2 cellular contexts compared by ENCODE assay signal in the genomic region with DNA sequence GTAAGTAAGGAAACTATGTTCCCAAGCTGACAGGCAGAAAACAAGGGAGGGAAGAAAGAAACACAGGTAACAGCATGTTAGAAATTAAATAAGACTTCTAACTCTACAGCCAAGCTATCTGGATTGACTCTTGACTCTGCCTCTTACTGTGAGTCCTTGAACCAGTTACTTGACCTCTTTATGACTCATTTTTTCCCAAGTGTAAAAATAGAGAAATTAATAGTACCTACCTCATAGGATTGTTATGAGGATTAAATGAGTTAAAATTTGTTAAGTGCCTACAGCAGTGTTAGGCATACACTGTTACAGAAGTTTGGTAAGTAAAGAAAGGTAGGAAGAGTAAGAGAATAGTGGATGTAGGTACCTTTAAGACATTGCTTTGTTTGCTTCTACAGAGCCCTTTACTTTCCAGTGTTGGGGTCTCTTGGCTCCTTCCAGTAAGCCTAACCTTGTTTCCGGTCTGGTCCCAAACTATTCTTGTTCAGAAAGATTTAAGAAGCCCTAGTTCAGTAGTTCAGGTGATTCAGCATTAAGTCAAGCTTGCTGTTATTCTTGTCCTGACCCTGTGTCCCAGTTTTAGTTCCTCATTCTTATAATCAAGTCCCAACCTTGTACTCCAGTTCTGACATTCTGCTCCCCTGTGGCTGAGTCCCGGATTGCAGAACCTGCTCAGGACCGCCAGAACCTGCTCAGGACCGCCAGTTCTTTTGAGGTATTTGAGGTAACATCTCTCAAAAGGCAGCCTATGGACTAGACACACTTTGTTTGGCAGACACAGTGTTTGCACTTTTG.
TF ChIP-seq lines count a peak whose summit lies in the region.

No MANE protein-coding gene starts in this region.

TF ChIP-seq in liver, 16 proteins besides CTCF, POLR2A, EP300 and RAD21 (continued from another document):
- TF ChIP-seq, protein P1, sequence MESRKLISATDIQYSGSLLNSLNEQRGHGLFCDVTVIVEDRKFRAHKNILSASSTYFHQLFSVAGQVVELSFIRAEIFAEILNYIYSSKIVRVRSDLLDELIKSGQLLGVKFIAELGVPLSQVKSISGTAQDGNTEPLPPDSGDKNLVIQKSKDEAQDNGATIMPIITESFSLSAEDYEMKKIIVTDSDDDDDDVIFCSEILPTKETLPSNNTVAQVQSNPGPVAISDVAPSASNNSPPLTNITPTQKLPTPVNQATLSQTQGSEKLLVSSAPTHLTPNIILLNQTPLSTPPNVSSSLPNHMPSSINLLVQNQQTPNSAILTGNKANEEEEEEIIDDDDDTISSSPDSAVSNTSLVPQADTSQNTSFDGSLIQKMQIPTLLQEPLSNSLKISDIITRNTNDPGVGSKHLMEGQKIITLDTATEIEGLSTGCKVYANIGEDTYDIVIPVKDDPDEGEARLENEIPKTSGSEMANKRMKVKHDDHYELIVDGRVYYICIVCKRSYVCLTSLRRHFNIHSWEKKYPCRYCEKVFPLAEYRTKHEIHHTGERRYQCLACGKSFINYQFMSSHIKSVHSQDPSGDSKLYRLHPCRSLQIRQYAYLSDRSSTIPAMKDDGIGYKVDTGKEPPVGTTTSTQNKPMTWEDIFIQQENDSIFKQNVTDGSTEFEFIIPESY (IDR thresholded peaks at IDR 0.05): no peak
- TF ChIP-seq YY1 (IDR thresholded peaks at IDR 0.05) (no peak), GABPA (IDR thresholded peaks at IDR 0.05 in 1 of 2, conservative IDR thresholded peaks at IDR 0.05 in 1 of 2) (no peak), HNF4G (IDR thresholded peaks at IDR 0.05) (no peak), FOXA1 (IDR thresholded peaks at IDR 0.05) (no peak)
TF ChIP-seq in liver: peak in this region for 1.

TF ChIP-seq in HepG2, 621 proteins besides CTCF, POLR2A, EP300 and RAD21 (continued from another document):
- TF ChIP-seq, protein P2, sequence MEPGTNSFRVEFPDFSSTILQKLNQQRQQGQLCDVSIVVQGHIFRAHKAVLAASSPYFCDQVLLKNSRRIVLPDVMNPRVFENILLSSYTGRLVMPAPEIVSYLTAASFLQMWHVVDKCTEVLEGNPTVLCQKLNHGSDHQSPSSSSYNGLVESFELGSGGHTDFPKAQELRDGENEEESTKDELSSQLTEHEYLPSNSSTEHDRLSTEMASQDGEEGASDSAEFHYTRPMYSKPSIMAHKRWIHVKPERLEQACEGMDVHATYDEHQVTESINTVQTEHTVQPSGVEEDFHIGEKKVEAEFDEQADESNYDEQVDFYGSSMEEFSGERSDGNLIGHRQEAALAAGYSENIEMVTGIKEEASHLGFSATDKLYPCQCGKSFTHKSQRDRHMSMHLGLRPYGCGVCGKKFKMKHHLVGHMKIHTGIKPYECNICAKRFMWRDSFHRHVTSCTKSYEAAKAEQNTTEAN (CRISPR knock-in tag; conservative IDR thresholded peaks at IDR 0.05): no peak
- TF ChIP-seq ZNF543 (CRISPR knock-in tag; IDR thresholded peaks at IDR 0.05) (no peak), SAFB2 (CRISPR knock-in tag; IDR thresholded peaks at IDR 0.05; ENCODE audit: borderline replicate concordance, low read depth) (no peak), MAZ (IDR thresholded peaks at IDR 0.05; ENCODE audit: borderline replicate concordance, low read depth, low read length) (no peak), MAZ (CRISPR knock-in tag; IDR thresholded peaks at IDR 0.05; ENCODE audit: low read depth) (no peak)
- TF ChIP-seq, protein P3, sequence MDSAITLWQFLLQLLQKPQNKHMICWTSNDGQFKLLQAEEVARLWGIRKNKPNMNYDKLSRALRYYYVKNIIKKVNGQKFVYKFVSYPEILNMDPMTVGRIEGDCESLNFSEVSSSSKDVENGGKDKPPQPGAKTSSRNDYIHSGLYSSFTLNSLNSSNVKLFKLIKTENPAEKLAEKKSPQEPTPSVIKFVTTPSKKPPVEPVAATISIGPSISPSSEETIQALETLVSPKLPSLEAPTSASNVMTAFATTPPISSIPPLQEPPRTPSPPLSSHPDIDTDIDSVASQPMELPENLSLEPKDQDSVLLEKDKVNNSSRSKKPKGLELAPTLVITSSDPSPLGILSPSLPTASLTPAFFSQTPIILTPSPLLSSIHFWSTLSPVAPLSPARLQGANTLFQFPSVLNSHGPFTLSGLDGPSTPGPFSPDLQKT (CRISPR knock-in tag; IDR thresholded peaks at IDR 0.05; ENCODE audit: borderline replicate concordance): no peak
